In genomic region chr10:78658645-78659632, GRCh38 we compare ENCODE assay signal across 9 cellular contexts.
DNase-seq lines count a peak whose midpoint lies in the region; ATAC-seq and TF ChIP-seq lines count a peak whose summit lies in the region.
"Had no signal": no experiment of that assay in that cellular context is flagged by ENCODE, and none has a peak within 500 bp of the region (broad histone marks: within the 10 kb centered on the region; RNA-seq: fewer than 3 reads in every experiment).

No MANE protein-coding gene starts in this region.

- peak; percentile 71 for ATAC-seq in GM19025 (IDR thresholded peaks at IDR 0.05; ENCODE audit: low read depth, unreplicated experiment)
- peak; percentile 71 for ATAC-seq in HG02678 (IDR thresholded peaks at IDR 0.05; ENCODE audit: unreplicated experiment)
- no peak for ATAC-seq in HG03045 (IDR thresholded peaks at IDR 0.05; ENCODE audit: unreplicated experiment)

- H3K4me1 Mint-ChIP-seq in IgD-negative memory B cell (peaks cover 10 to 17% (median 14%) of the 10 kb centered on the region in 3 donors), osteocyte (ENCODE audit: unreplicated experiment) (no peaks in the 10 kb centered on the region)
- no peaks in the 10 kb centered on the region for H3K4me1 Mint-ChIP-seq in activated T-helper 1 cell treated with anti-CD3 and anti-CD28 coated beads, Interleukin-12 subunit alpha, Interleukin-12 subunit beta, Interleukin-2, Interleukin-4 antibody, amounts not matched to agents 30 ng/mL and 10 ng/mL and 1 ng/mL, durations not matched to agents 14 hours and 24 hours and 36 hours (ENCODE audit: low read depth)

- H3K9me3 Mint-ChIP-seq in IgD-negative memory B cell (peaks cover 0 to 6% (median 5%) of the 10 kb centered on the region in 3 donors), osteocyte (ENCODE audit: unreplicated experiment) (no peaks in the 10 kb centered on the region)
- H3K9me3 Mint-ChIP-seq in activated T-helper 1 cell treated with anti-CD3 and anti-CD28 coated beads, Interleukin-12 subunit alpha, Interleukin-12 subunit beta, Interleukin-2, Interleukin-4 antibody, amounts not matched to agents 30 ng/mL and 10 ng/mL and 1 ng/mL, durations not matched to agents 14 hours and 24 hours and 36 hours = no peaks in the 10 kb centered on the region

- intact Hi-C loops in activated T-helper 1 cell treated with anti-CD3 and anti-CD28 coated beads, Interleukin-12 subunit alpha, Interleukin-12 subunit beta, Interleukin-2, Interleukin-4 antibody, amounts not matched to agents 30 ng/mL and 10 ng/mL and 1 ng/mL, durations not matched to agents 14 hours and 24 hours and 36 hours (cut with micrococcal nuclease) = loop anchor here (10.0 kb wide), 1 partner anchor 454 kb away; no protein-coding TSS in a partner anchor

- H3K27me3 Mint-ChIP-seq in IgD-negative memory B cell (peaks cover 8% of the 10 kb centered on the region), osteocyte (ENCODE audit: unreplicated experiment) (peaks cover 26% of the 10 kb centered on the region)
- peaks cover 4% of the 10 kb centered on the region for H3K27me3 Mint-ChIP-seq in activated T-helper 1 cell treated with anti-CD3 and anti-CD28 coated beads, Interleukin-12 subunit alpha, Interleukin-12 subunit beta, Interleukin-2, Interleukin-4 antibody, amounts not matched to agents 30 ng/mL and 10 ng/mL and 1 ng/mL, durations not matched to agents 14 hours and 24 hours and 36 hours (ENCODE audit: insufficient read depth)

- no peak for TF ChIP-seq CTCF in osteocyte (IDR thresholded peaks at IDR 0.05)

- H3K36me3 Mint-ChIP-seq in IgD-negative memory B cell = peaks cover 1% of the 10 kb centered on the region
- no peaks in the 10 kb centered on the region for H3K36me3 Mint-ChIP-seq in osteocyte (ENCODE audit: unreplicated experiment)
- no peaks in the 10 kb centered on the region for H3K36me3 Mint-ChIP-seq in activated T-helper 1 cell treated with anti-CD3 and anti-CD28 coated beads, Interleukin-12 subunit alpha, Interleukin-12 subunit beta, Interleukin-2, Interleukin-4 antibody, amounts not matched to agents 30 ng/mL and 10 ng/mL and 1 ng/mL, durations not matched to agents 14 hours and 24 hours and 36 hours (ENCODE audit: low read depth)

- DNase-seq in osteocyte (ENCODE audit: extremely low spot score, unreplicated experiment) (peak; percentile 23), GF-D8 (lab: John Stamatoyannopoulos, UW) (no peak)
- no peak for DNase-seq in activated T-helper 1 cell treated with anti-CD3 and anti-CD28 coated beads, Interleukin-12 subunit alpha, Interleukin-12 subunit beta, Interleukin-2, Interleukin-4 antibody, amounts not matched to agents 30 ng/mL and 10 ng/mL and 1 ng/mL, durations not matched to agents 14 hours and 24 hours and 36 hours (ENCODE audit: low spot score)
- DNase-seq: DMS79, NCI-H226 had no signal

- H3K27ac Mint-ChIP-seq in IgD-negative memory B cell = peak overlapping the region in 2 of 3 donors; percentile 56 to 71
- no peak overlapping the region for H3K27ac Mint-ChIP-seq in osteocyte (ENCODE audit: unreplicated experiment)
- H3K27ac Mint-ChIP-seq in activated T-helper 1 cell treated with anti-CD3 and anti-CD28 coated beads, Interleukin-12 subunit alpha, Interleukin-12 subunit beta, Interleukin-2, Interleukin-4 antibody, amounts not matched to agents 30 ng/mL and 10 ng/mL and 1 ng/mL, durations not matched to agents 14 hours and 24 hours and 36 hours = no peak overlapping the region

- H3K4me3 Mint-ChIP-seq in IgD-negative memory B cell (peak overlapping the region in 3 of 4 donors; percentile 39 to 76 (median 63)), osteocyte (ENCODE audit: unreplicated experiment) (no peak overlapping the region)
- H3K4me3 Mint-ChIP-seq in activated T-helper 1 cell treated with anti-CD3 and anti-CD28 coated beads, Interleukin-12 subunit alpha, Interleukin-12 subunit beta, Interleukin-2, Interleukin-4 antibody, amounts not matched to agents 30 ng/mL and 10 ng/mL and 1 ng/mL, durations not matched to agents 14 hours and 24 hours and 36 hours = no peak overlapping the region

Comparison
In these comparisons a context has a peak if more than half of its experiments do, and no peak if none do; other contexts are left out.
1. H3K27ac Mint-ChIP-seq: peak in IgD-negative memory B cell (2 of 3); none in osteocyte (single experiment) and activated T-helper 1 cell treated with anti-CD3 and anti-CD28 coated beads, Interleukin-12 subunit alpha, Interleukin-12 subunit beta, Interleukin-2, Interleukin-4 antibody, amounts not matched to agents 30 ng/mL and 10 ng/mL and 1 ng/mL, durations not matched to agents 14 hours and 24 hours and 36 hours (single experiment).
2. H3K4me3 Mint-ChIP-seq: peak in IgD-negative memory B cell (3 of 4); none in osteocyte (single experiment) and activated T-helper 1 cell treated with anti-CD3 and anti-CD28 coated beads, Interleukin-12 subunit alpha, Interleukin-12 subunit beta, Interleukin-2, Interleukin-4 antibody, amounts not matched to agents 30 ng/mL and 10 ng/mL and 1 ng/mL, durations not matched to agents 14 hours and 24 hours and 36 hours (single experiment).